ENCODE assay signal across 28 cellular contexts in genomic region chr3:188150982-188151381, GRCh38. TPM values are rescaled to one million over a fixed set of nuclear protein-coding genes. Genes with fewer than 3 reads are reported as not detected.
DNase-seq lines count a peak whose midpoint lies in the region; ATAC-seq and TF ChIP-seq lines count a peak whose summit lies in the region.
"Had no signal": no experiment of that assay in that cellular context is flagged by ENCODE, and none has a peak within 500 bp of the region (broad histone marks: within the 10 kb centered on the region; RNA-seq: fewer than 3 reads in every experiment).

No MANE protein-coding gene starts in this region.

- no peaks in the 10 kb centered on the region for H4K20me1 ChIP-seq in mammary epithelial cell (ENCODE audit: insufficient read depth, low read length)

- ATAC-seq in left lobe of liver (no peak), GM18505 (IDR thresholded peaks at IDR 0.05; ENCODE audit: unreplicated experiment) (no peak), right lobe of liver (no peak)
- ATAC-seq: A549; activated naive CD8-positive, alpha-beta T cell treated with anti-CD3 and anti-CD28 coated beads, Interleukin-2, amount 50 U/mL, for 24 hours; lower lobe of right lung; stimulated activated memory B cell treated with anti-CD40 and anti-IgM and Interleukin-4, amounts not matched to agents 10 μg/mL and 1 μg/mL and 100 μg/mL, for 72 hours had no signal

- H3K27me3 Mint-ChIP-seq in MCF 10A (ENCODE audit: insufficient read depth, unreplicated experiment) (no peaks in the 10 kb centered on the region), type B pancreatic cell (no peaks in the 10 kb centered on the region)
- H3K27me3 Mint-ChIP-seq: activated naive CD8-positive, alpha-beta T cell treated with anti-CD3 and anti-CD28 coated beads, Interleukin-2, amount 50 U/mL, for 24 hours; stimulated activated memory B cell treated with anti-CD40 and anti-IgM and Interleukin-4, amounts not matched to agents 10 μg/mL and 1 μg/mL and 100 μg/mL, for 72 hours had no signal

- H3K4me2 ChIP-seq in mammary epithelial cell (ENCODE audit: insufficient read depth, low read depth, low read length): no peak overlapping the region
- H3K4me2 ChIP-seq: A549 had no signal

- CTCF ChIA-PET in mammary epithelial cell (lab: Charles Lee; ENCODE audit: low non-redundant PET): interaction anchor here (0.6 kb wide), 1 partner anchor 411 kb away, joined by 7 read pairs; no protein-coding TSS in a partner anchor
- CTCF ChIA-PET in MCF 10A (lab: Yijun Ruan, JAX): interaction anchor here (0.7 kb wide), 2 partner anchors 26 to 401 kb away, joined by 4 to 5 read pairs; no protein-coding TSS in a partner anchor

- H3K4me3 ChIP-seq in mammary epithelial cell (replicated peaks in 1 of 3; ENCODE audit: insufficient read depth in 1 of 3, low read depth in 2 of 3, low read length in 3 of 3) (no peak overlapping the region), epithelial cell of esophagus (ENCODE audit: low read length) (no peak overlapping the region), muscle layer of colon (ENCODE audit: low read depth in 1 of 2, low read length in 2 of 2) (no peak overlapping the region), right lobe of liver (no peak overlapping the region)
- H3K4me3 ChIP-seq: A549, lower lobe of right lung, spleen, vagina had no signal

- TF ChIP-seq POLR2A in GM18505 (IDR thresholded peaks at IDR 0.05; ENCODE audit: borderline replicate concordance, extremely low read depth, insufficient read depth, insufficient read length) (no peak), right lobe of liver (IDR thresholded peaks at IDR 0.05) (no peak)

- H3K4me1 Mint-ChIP-seq in MCF 10A (ENCODE audit: insufficient read depth, unreplicated experiment) (peaks cover 24% of the 10 kb centered on the region), type B pancreatic cell (ENCODE audit: unreplicated experiment) (peaks cover 32% of the 10 kb centered on the region)

- no TSS peak for BruUV-seq in mammary epithelial cell (replicated peaks; lab: Mats Ljungman, UMichigan)
- no TSS peak for BruUV-seq in MCF 10A (replicated peaks; lab: Mats Ljungman, UMichigan)

- no peak overlapping the region for H3K27ac ChIP-seq in mammary epithelial cell (ENCODE audit: insufficient read depth, low read depth, low read length)
- H3K27ac ChIP-seq in muscle layer of colon (ENCODE audit: low read depth, low read length): peak overlapping the region; percentile 32
- no peak overlapping the region for H3K27ac ChIP-seq in right lobe of liver
- H3K27ac ChIP-seq: lower lobe of right lung, spleen, vagina, WERI-Rb-1 had no signal

- no peak for TF ChIP-seq CTCF in mammary epithelial cell (conservative IDR thresholded peaks at IDR 0.05 in 1 of 2, IDR thresholded peaks at IDR 0.05 in 1 of 2; ENCODE audit: extremely low read depth in 1 of 2, insufficient read depth in 1 of 2, low read depth in 1 of 2, low read length in 2 of 2)
- TF ChIP-seq CTCF in MCF 10A (IDR thresholded peaks at IDR 0.05; ENCODE audit: unreplicated experiment): no peak
- no peak for TF ChIP-seq CTCF in epithelial cell of esophagus (IDR thresholded peaks at IDR 0.05; ENCODE audit: insufficient read depth, low read depth, low read length, missing control alignments)
- TF ChIP-seq CTCF in type B pancreatic cell (conservative IDR thresholded peaks at IDR 0.05): no peak
- no peak for TF ChIP-seq CTCF in right lobe of liver (IDR thresholded peaks at IDR 0.05)

- H3K9me3 ChIP-seq in mammary epithelial cell (replicated peaks; ENCODE audit: insufficient read depth, low read length) (no peaks in the 10 kb centered on the region), muscle layer of colon (ENCODE audit: low read length) (no peaks in the 10 kb centered on the region), right lobe of liver (no peaks in the 10 kb centered on the region)
- H3K9me3 ChIP-seq: A549, lower lobe of right lung, spleen, vagina had no signal

- dilution Hi-C loops in mammary epithelial cell (cut with HindIII; ENCODE audit: low sequenced_read_pairs): loop anchor here (25.0 kb wide), 1 partner anchor 414 kb away; the partner anchor contains the start of gene BCL6

- peaks cover 25% of the 10 kb centered on the region for H3K79me2 ChIP-seq in mammary epithelial cell (ENCODE audit: insufficient read depth, low read length)

- H3K27ac Mint-ChIP-seq in MCF 10A (ENCODE audit: low read depth, unreplicated experiment) (no peak overlapping the region), type B pancreatic cell (peak overlapping the region; percentile 8)
- H3K27ac Mint-ChIP-seq: activated naive CD8-positive, alpha-beta T cell treated with anti-CD3 and anti-CD28 coated beads, Interleukin-2, amount 50 U/mL, for 24 hours; stimulated activated memory B cell treated with anti-CD40 and anti-IgM and Interleukin-4, amounts not matched to agents 10 μg/mL and 1 μg/mL and 100 μg/mL, for 72 hours; T-helper 2 cell treated with Interferon-gamma antibody and Interleukin-4, amounts not matched to agents 5 μg/mL and 100 μg/mL, for 36 hours had no signal

- DNase-seq in mammary epithelial cell: peak; percentile 38
- no peak for DNase-seq in MCF 10A (ENCODE audit: unreplicated experiment)
- peak; percentile 46 for DNase-seq in epithelial cell of esophagus (ENCODE audit: low read depth)
- no peak for DNase-seq in type B pancreatic cell (ENCODE audit: extremely low spot score, unreplicated experiment)
- DNase-seq in left lobe of liver (ENCODE audit: low spot score): no peak
- no peak for DNase-seq in right lobe of liver
- DNase-seq: activated CD4-positive, alpha-beta T cell treated with anti-CD3 and anti-CD28 coated beads, Interleukin-2, amount 50 U/mL, for 48 hours; activated CD8-positive, alpha-beta memory T cell treated with anti-CD3 and anti-CD28 coated beads, Interleukin-2, amount 50 U/mL, for 48 hours; activated gamma-delta T cell; activated naive CD8-positive, alpha-beta T cell treated with anti-CD3 and anti-CD28 coated beads, Interleukin-2, amount 50 U/mL, for 24 hours; effector CD4-positive, alpha-beta T cell; erythroblast; lower lobe of right lung; NCI-H1092; NCI-H2029; NCI-H2227 treated with DMSO at 0.1 percent for 48 hours; NCI-H69; RPMI8226; spleen; stimulated activated CD4-positive, alpha-beta T cell treated with anti-CD3 and anti-CD28 coated beads, Interleukin-4, amount 100 ng/mL, for 1 hour; WERI-Rb-1 had no signal

- no peak overlapping the region for H2AFZ ChIP-seq in mammary epithelial cell (ENCODE audit: low read depth, low read length)

- H3K36me3 Mint-ChIP-seq in MCF 10A (ENCODE audit: insufficient read depth, unreplicated experiment) (peaks cover 19% of the 10 kb centered on the region), type B pancreatic cell (peaks cover under 1% of the 10 kb centered on the region)
- H3K36me3 Mint-ChIP-seq: brain; stimulated activated memory B cell treated with anti-CD40 and anti-IgM and Interleukin-4, amounts not matched to agents 10 μg/mL and 1 μg/mL and 100 μg/mL, for 72 hours had no signal

- H3K27me3 ChIP-seq in mammary epithelial cell (ENCODE audit: insufficient read depth, low read length) (no peaks in the 10 kb centered on the region), muscle layer of colon (ENCODE audit: control insufficient read depth in 1 of 2, insufficient read depth in 2 of 2, low read length in 2 of 2) (no peaks in the 10 kb centered on the region), right lobe of liver (no peaks in the 10 kb centered on the region)
- H3K27me3 ChIP-seq: spleen, vagina had no signal

- H3K9ac ChIP-seq in mammary epithelial cell (ENCODE audit: insufficient read depth, low read length) (no peak overlapping the region), muscle layer of colon (ENCODE audit: low read length) (no peak overlapping the region)

- H3K4me1 ChIP-seq in mammary epithelial cell (ENCODE audit: insufficient read depth, low read length) (peaks cover 20% of the 10 kb centered on the region), muscle layer of colon (ENCODE audit: insufficient read depth, low read length) (peaks cover 22% of the 10 kb centered on the region), right lobe of liver (peaks cover 0 to 18% (median 3%) of the 10 kb centered on the region in 4 donors)

- H3K36me3 ChIP-seq in mammary epithelial cell (ENCODE audit: insufficient read depth, low read length) (no peaks in the 10 kb centered on the region), muscle layer of colon (ENCODE audit: insufficient read depth, low read length) (no peaks in the 10 kb centered on the region), right lobe of liver (no peaks in the 10 kb centered on the region)
- H3K36me3 ChIP-seq: lower lobe of right lung, spleen, vagina, WERI-Rb-1 had no signal

- no peaks in the 10 kb centered on the region for H3K9me3 Mint-ChIP-seq in MCF 10A (ENCODE audit: unreplicated experiment)
- H3K9me3 Mint-ChIP-seq in type B pancreatic cell: no peaks in the 10 kb centered on the region
- H3K9me3 Mint-ChIP-seq: activated naive CD8-positive, alpha-beta T cell treated with anti-CD3 and anti-CD28 coated beads, Interleukin-2, amount 50 U/mL, for 24 hours; T-helper 2 cell treated with Interferon-gamma antibody and Interleukin-4, amounts not matched to agents 5 μg/mL and 100 μg/mL, for 36 hours had no signal

- in situ Hi-C loops in mammary epithelial cell (cut with MboI; ENCODE audit: low sequenced_read_pairs in 2 of 2): loop anchor here in 1 of 2 donors (25.0 kb wide), 1 partner anchor 811 kb away; no protein-coding TSS in a partner anchor

- H3K4me3 Mint-ChIP-seq in MCF 10A (ENCODE audit: unreplicated experiment) (no peak overlapping the region), type B pancreatic cell (peak overlapping the region; percentile 43)
- H3K4me3 Mint-ChIP-seq: activated naive CD8-positive, alpha-beta T cell treated with anti-CD3 and anti-CD28 coated beads, Interleukin-2, amount 50 U/mL, for 24 hours; stimulated activated memory B cell treated with anti-CD40 and anti-IgM and Interleukin-4, amounts not matched to agents 10 μg/mL and 1 μg/mL and 100 μg/mL, for 72 hours; T-helper 2 cell treated with Interferon-gamma antibody and Interleukin-4, amounts not matched to agents 5 μg/mL and 100 μg/mL, for 36 hours had no signal

- WGBS in mammary epithelial cell (ENCODE audit: low coverage, missing lambda C conversion rate): 94% methylated on average over 6 of the region's 6 CpGs
- WGBS in right lobe of liver (ENCODE audit: insufficient coverage, low coverage, low lambda C conversion rate, missing lambda C conversion rate): 96% methylated on average over 6 of the region's 6 CpGs

- intact Hi-C loops in mammary epithelial cell (cut with micrococcal nuclease) (loop anchor here (5.0 to 10.0 kb wide), 4 partner anchors 124 to 801 kb away; no protein-coding TSS in a partner anchor), MCF 10A (cut with micrococcal nuclease) (loop anchor here (5.0 to 10.0 kb wide), 5 partner anchors 36 to 801 kb away; no protein-coding TSS in a partner anchor), right lobe of liver (cut with DNase I) (no loop called here)

- POLR2A ChIA-PET in MCF 10A (lab: Yijun Ruan, JAX): interaction anchor here (0.9 kb wide), 1 partner anchor 405 kb away, joined by 4 read pairs; the partner anchor contains the start of gene BCL6

RNA-seq across cellular contexts. Expression of gene LPP, which starts 3.0 kb away (rescaled TPM):
- total RNA-seq in mammary epithelial cell (100 to 1,000 TPM in 1 of 2 donors, 10 to 100 TPM in 1; 66.8 to 109 TPM), MCF 10A (2022) (107 and 117 TPM in 2 replicates), type B pancreatic cell (ENCODE audit: low replicate concordance) (96.7 and 112 TPM in 2 replicates), left lobe of liver (63.6 TPM), right lobe of liver (10 to 100 TPM; 41.5 to 90.5 (median 69.5) TPM)
- 19.1 TPM for polyA plus RNA-seq in mammary epithelial cell
- polyA minus RNA-seq in mammary epithelial cell: 149 TPM

Comparison
In these comparisons a context has a peak if more than half of its experiments do, and no peak if none do; other contexts are left out.
1. DNase-seq: peak in mammary epithelial cell (single experiment) and epithelial cell of esophagus (single experiment); none in MCF 10A (single experiment), type B pancreatic cell (single experiment), left lobe of liver (single experiment) and right lobe of liver (0 of 3).
2. intact Hi-C loops: an anchor here in mammary epithelial cell (5.0 to 10.0 kb wide) and MCF 10A (5.0 to 10.0 kb wide); none called in right lobe of liver.